In genomic region chr14:74127634-74128033, GRCh38 we compare ENCODE assay signal across 3 cellular contexts.
TF ChIP-seq lines count a peak whose summit lies in the region.

No MANE protein-coding gene starts in this region.

TF ChIP-seq in HEK293, 187 proteins besides CTCF, POLR2A, EP300 and RAD21:
- no peak for TF ChIP-seq TRIM28 (IDR thresholded peaks at IDR 0.05; ENCODE audit: borderline replicate concordance, low read length)
- no peak for TF ChIP-seq ZBTB1 (tag by site-specific recombination; IDR thresholded peaks at IDR 0.05)
- TF ChIP-seq ZNF121 (tag by site-specific recombination; IDR thresholded peaks at IDR 0.05) = 0 out of 2 replicates have a peak, but pooled peaks have one; percentile 55
- no peak for TF ChIP-seq KLF1 (tag by site-specific recombination; IDR thresholded peaks at IDR 0.05)

TF ChIP-seq in K562, 482 proteins besides CTCF, POLR2A, EP300 and RAD21:
- TF ChIP-seq TOE1 (IDR thresholded peaks at IDR 0.05; ENCODE audit: borderline replicate concordance) (no peak), TOE1 (CRISPR knock-in tag; IDR thresholded peaks at IDR 0.05; ENCODE audit: borderline replicate concordance, low read depth) (no peak), ZNF121 (CRISPR knock-in tag; conservative IDR thresholded peaks at IDR 0.05) (peak; percentile 51), HMGN3 (IDR thresholded peaks at IDR 0.05; ENCODE audit: borderline replicate concordance, extremely low read depth, insufficient read length, low read depth, low read length) (no peak), BCOR (IDR thresholded peaks at IDR 0.05) (no peak)

TF ChIP-seq in endothelial cell of umbilical vein, 7 proteins besides CTCF, POLR2A, EP300 and RAD21:
- TF ChIP-seq FOS (IDR thresholded peaks at IDR 0.05; ENCODE audit: borderline replicate concordance, insufficient read depth, low read length) = no peak
- TF ChIP-seq POLR2AphosphoS5 (IDR thresholded peaks at IDR 0.05; ENCODE audit: insufficient read depth, low read depth, low read length) = no peak
- no peak for TF ChIP-seq EZH2 (IDR thresholded peaks at IDR 0.05; ENCODE audit: borderline replicate concordance, low read depth, low read length, severe bottlenecking)
- TF ChIP-seq MAX (IDR thresholded peaks at IDR 0.05; ENCODE audit: insufficient read depth, insufficient read length) = no peak
- TF ChIP-seq JUN (IDR thresholded peaks at IDR 0.05; ENCODE audit: borderline replicate concordance, insufficient read depth, insufficient read length, low read depth) = no peak
- no peak for TF ChIP-seq GATA2 (IDR thresholded peaks at IDR 0.05; ENCODE audit: insufficient read depth, insufficient read length, low read depth, low read length)
- no peak for TF ChIP-seq MYC (IDR thresholded peaks at IDR 0.05; ENCODE audit: low read depth, low read length)
